ENCODE assay signal across 1 cellular context in genomic region chr15:77620960-77621647, GRCh38.
TF ChIP-seq lines count a peak whose summit lies in the region.

No MANE protein-coding gene starts in this region.

TF ChIP-seq in IMR-90, 13 proteins besides CTCF, POLR2A, EP300 and RAD21:
- TF ChIP-seq BHLHE40 (IDR thresholded peaks at IDR 0.05; ENCODE audit: low read depth, low read length): no peak
TF ChIP-seq in IMR-90: peak in this region for 0.
